Comparison of ENCODE assay signal across 18 cellular contexts in the genomic region with DNA sequence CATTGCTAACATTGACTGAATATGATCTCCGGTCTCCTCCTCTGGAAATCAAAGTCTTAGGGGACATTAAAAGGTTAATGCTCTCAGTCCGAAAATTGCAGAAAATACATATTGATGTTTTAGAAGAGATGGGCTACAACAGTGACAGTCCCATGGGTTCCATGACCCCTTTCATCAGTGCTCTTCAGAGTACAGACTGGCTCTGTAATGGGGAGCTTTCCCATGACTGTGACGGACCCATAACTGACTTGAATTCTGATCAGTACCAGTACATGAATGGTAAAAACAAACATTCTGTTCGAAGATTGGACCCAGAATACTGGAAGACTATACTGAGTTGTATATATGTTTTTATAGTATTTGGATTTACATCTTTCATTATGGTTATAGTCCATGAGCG.
"Had no signal": no experiment of that assay in that cellular context is flagged by ENCODE, and none has a peak within 500 bp of the region (broad histone marks: within the 10 kb centered on the region; RNA-seq: fewer than 3 reads in every experiment).

No MANE protein-coding gene starts in this region.

- H3K9me3 Mint-ChIP-seq: dendritic cell treated with granulocyte-macrophage colony-stimulating factor and Interleukin-4, amounts not matched to agents 40 ng/mL and 50 ng/mL, for 4 days; endodermal cell; naive thymus-derived CD8-positive, alpha-beta T cell had no signal

- H3K4me3 ChIP-seq: heart right ventricle, mucosa of descending colon, right atrium auricular region, tibial nerve, upper lobe of right lung, vagina had no signal

- H3K4me1 ChIP-seq: right atrium auricular region, upper lobe of right lung had no signal

- DNase-seq: endodermal cell; heart right ventricle; hypothalamus; kidney glomerular epithelial cell; mucosa of descending colon; naive thymus-derived CD8-positive, alpha-beta T cell; posterior cingulate gyrus; small intestine; stimulated activated CD4-positive, alpha-beta T cell treated with anti-CD3 and anti-CD28 coated beads, Interleukin-12 subunit alpha, Interleukin-12 subunit beta, amount 100 ng/mL, for 4 hours; stimulated activated CD4-positive, alpha-beta T cell treated with anti-CD3 and anti-CD28 coated beads, Interleukin-2, amount 100 ng/mL, for 48 hours; stimulated activated naive CD4-positive, alpha-beta T cell treated with Interleukin-2 at 50 U/mL for 16 hours; upper lobe of right lung had no signal

- ATAC-seq: esophagus mucosa; mucosa of descending colon; naive thymus-derived CD8-positive, alpha-beta T cell; upper lobe of right lung had no signal

- H3K27ac Mint-ChIP-seq: dendritic cell treated with granulocyte-macrophage colony-stimulating factor and Interleukin-4, amounts not matched to agents 40 ng/mL and 50 ng/mL, for 4 days; endodermal cell had no signal

- H3K9me3 ChIP-seq: heart right ventricle, mucosa of descending colon, neutrophil, right atrium auricular region, tibial nerve, upper lobe of right lung, vagina had no signal

- H3K4me1 Mint-ChIP-seq: endodermal cell had no signal

- H3K27ac ChIP-seq: heart right ventricle, neutrophil, right atrium auricular region, tibial nerve, upper lobe of right lung, vagina had no signal

- H3K27me3 ChIP-seq: heart right ventricle, neutrophil, right atrium auricular region, tibial nerve, upper lobe of right lung, vagina had no signal

- H3K4me3 Mint-ChIP-seq: dendritic cell treated with granulocyte-macrophage colony-stimulating factor and Interleukin-4, amounts not matched to agents 40 ng/mL and 50 ng/mL, for 4 days; endodermal cell; naive thymus-derived CD8-positive, alpha-beta T cell had no signal

- H3K27me3 Mint-ChIP-seq: dendritic cell treated with granulocyte-macrophage colony-stimulating factor and Interleukin-4, amounts not matched to agents 40 ng/mL and 50 ng/mL, for 4 days; naive thymus-derived CD8-positive, alpha-beta T cell had no signal
